Comparison of ENCODE assay signal across 18 cellular contexts in genomic region chrX:154343063-154343462, GRCh38. TPM values are rescaled to one million over a fixed set of nuclear protein-coding genes. Genes with fewer than 3 reads are reported as not detected.
DNase-seq lines count a peak whose midpoint lies in the region; ATAC-seq lines count a peak whose summit lies in the region.
"Not testable (repeated sequence)": the region's sequence is repeated elsewhere in the genome, so short reads cannot be mapped to it uniquely, and the experiment has no call there.
"Had no signal": no experiment of that assay in that cellular context is flagged by ENCODE, and none has a peak within 500 bp of the region (broad histone marks: within the 10 kb centered on the region; RNA-seq: fewer than 3 reads in every experiment).

No MANE protein-coding gene starts in this region.

- DNase-seq in activated naive CD4-positive, alpha-beta T cell treated with anti-CD3 and anti-CD28 coated beads, Interleukin-2, amount 50 U/mL, for 72 hours (ENCODE audit: low spot score in 2 of 2); Right ventricle myocardium superior; naive B cell: not testable (repeated sequence)

- intact Hi-C loops in Right ventricle myocardium superior (cut with DNase I) = not testable (repeated sequence)

- peak; percentile 18 for ATAC-seq in GM18498 (IDR thresholded peaks at IDR 0.05; ENCODE audit: unreplicated experiment)
- peak; percentile 5 for ATAC-seq in GM21528 (IDR thresholded peaks at IDR 0.05; ENCODE audit: low FRiP score, unreplicated experiment)
- ATAC-seq in HG02943 (IDR thresholded peaks at IDR 0.05; ENCODE audit: low read depth, unreplicated experiment) = peak; percentile 3
- ATAC-seq in SK-N-SH treated with all-trans-retinoic acid at 6 μM for 48 hours = peak; percentile 0; the same call in 2 of the 3 replicates
- ATAC-seq in activated naive CD4-positive, alpha-beta T cell treated with anti-CD3 and anti-CD28 coated beads, Interleukin-2, amount 50 U/mL, for 72 hours = peak; percentile 27 to 56
- peak; percentile 1 for ATAC-seq in Right ventricle myocardium superior (ENCODE audit: poor library complexity)
- ATAC-seq in naive B cell (ENCODE audit: low read depth in 2 of 2) = peak; percentile 21 to 22

- not testable (repeated sequence) for H3K36me3 Mint-ChIP-seq in activated naive CD4-positive, alpha-beta T cell treated with anti-CD3 and anti-CD28 coated beads, Interleukin-2, amount 50 U/mL, for 72 hours; naive B cell

- H3K27ac Mint-ChIP-seq in activated naive CD4-positive, alpha-beta T cell treated with anti-CD3 and anti-CD28 coated beads, Interleukin-2, amount 50 U/mL, for 72 hours; naive B cell: not testable (repeated sequence)

- H3K27me3 Mint-ChIP-seq in naive B cell = not testable (repeated sequence)

- H3K9me3 Mint-ChIP-seq in activated naive CD4-positive, alpha-beta T cell treated with anti-CD3 and anti-CD28 coated beads, Interleukin-2, amount 50 U/mL, for 72 hours; naive B cell: not testable (repeated sequence)

- not testable (repeated sequence) for H3K4me3 Mint-ChIP-seq in naive B cell

- peaks cover 8 to 11% (median 8%) of the 10 kb centered on the region in 3 donors for H3K4me1 Mint-ChIP-seq in naive B cell

RNA-seq across cellular contexts. Expression of gene FLNA, which starts 31.4 kb away (rescaled TPM):
- 100 to 1,000 TPM; 690 to 932 TPM for total RNA-seq in activated naive CD4-positive, alpha-beta T cell treated with anti-CD3 and anti-CD28 coated beads, Interleukin-2, amount 50 U/mL, for 72 hours
- 216 TPM for total RNA-seq in Right ventricle myocardium superior
- polyA plus RNA-seq in naive B cell (ENCODE audit: low read depth in 6 of 6) = 100 to 1,000 TPM in 2 of 6 donors, 10 to 100 TPM in 4; 39.6 to 269 (median 78.3) TPM

RNA-seq across cellular contexts. Expression of gene EMD, which starts 36.0 kb away (rescaled TPM):
- 10 to 100 TPM; 79.3 to 83.0 TPM for total RNA-seq in activated naive CD4-positive, alpha-beta T cell treated with anti-CD3 and anti-CD28 coated beads, Interleukin-2, amount 50 U/mL, for 72 hours
- total RNA-seq in Right ventricle myocardium superior = 49.2 TPM
- polyA plus RNA-seq in naive B cell (ENCODE audit: low read depth in 6 of 6) = 10 to 100 TPM; 25.0 to 29.6 (median 27.2) TPM

RNA-seq across cellular contexts. Expression of gene TKTL1, which starts 47.5 kb away (rescaled TPM):
- under 1 TPM; 0.48 to 0.56 TPM for total RNA-seq in activated naive CD4-positive, alpha-beta T cell treated with anti-CD3 and anti-CD28 coated beads, Interleukin-2, amount 50 U/mL, for 72 hours
- total RNA-seq in Right ventricle myocardium superior = 14.0 TPM
- polyA plus RNA-seq in naive B cell (ENCODE audit: low read depth in 6 of 6) = under 1 TPM in 5 of 6 donors, not detected in 1; 0.27 to 0.57 (median 0.38) TPM
- total RNA-seq: fibroblast of lung, IMR-90 had no signal
- polyA plus RNA-seq: fibroblast of lung, IMR-90 had no signal

RNA-seq across cellular contexts. Expression of gene TEX28, which starts 48.1 kb away (rescaled TPM):
- total RNA-seq in activated naive CD4-positive, alpha-beta T cell treated with anti-CD3 and anti-CD28 coated beads, Interleukin-2, amount 50 U/mL, for 72 hours = not detected
- not detected for total RNA-seq in Right ventricle myocardium superior
- polyA plus RNA-seq in naive B cell (ENCODE audit: low read depth in 6 of 6) = not detected
- total RNA-seq: activated CD4-positive, alpha-beta memory T cell treated with anti-CD3 and anti-CD28 coated beads for 36 hours; breast epithelium; CD4-positive, alpha-beta memory T cell; Daoy; fibroblast of lung; gastrocnemius medialis; H4; IMR-90; thoracic aorta; urinary bladder had no signal
- polyA plus RNA-seq: CD4-positive, alpha-beta memory T cell; fibroblast of lung; IMR-90; small intestine; urinary bladder had no signal

RNA-seq across cellular contexts. Expression of gene RPL10, which starts 55.1 kb away (rescaled TPM):
- 1,000 to 10,000 TPM; 1,357 to 2,520 TPM for total RNA-seq in activated naive CD4-positive, alpha-beta T cell treated with anti-CD3 and anti-CD28 coated beads, Interleukin-2, amount 50 U/mL, for 72 hours
- 2,020 TPM for total RNA-seq in Right ventricle myocardium superior
- polyA plus RNA-seq in naive B cell (ENCODE audit: low read depth in 6 of 6) = 1,000 to 10,000 TPM; 3,636 to 5,147 (median 4,635) TPM
